ENCODE assay signal across 9 cellular contexts in genomic region chr22:38240734-38241252, GRCh38. TPM values are rescaled to one million over a fixed set of nuclear protein-coding genes. Genes with fewer than 3 reads are reported as not detected.
A peak's percentile ranks its signal among the peaks of the same experiment; 100 is the strongest.
DNase-seq lines count a peak whose midpoint lies in the region; ATAC-seq, FAIRE-seq and TF ChIP-seq lines count a peak whose summit lies in the region.
"Had no signal": no experiment of that assay in that cellular context is flagged by ENCODE, and none has a peak within 500 bp of the region (broad histone marks: within the 10 kb centered on the region; RNA-seq: fewer than 3 reads in every experiment).

No MANE protein-coding gene starts in this region.

- H3K36me3 ChIP-seq in ACC112 (ENCODE audit: insufficient read depth, low read length): no peaks in the 10 kb centered on the region
- peaks cover 4% of the 10 kb centered on the region for H3K36me3 ChIP-seq in bronchial epithelial cell (ENCODE audit: control insufficient read depth, insufficient read depth, low read length)
- H3K36me3 ChIP-seq in HepG2 (replicated peaks in 1 of 2; ENCODE audit: control insufficient read depth in 1 of 2, insufficient read depth in 2 of 2, low read length in 2 of 2): peaks cover 5 to 26% of the 10 kb centered on the region in 2 experiments

- in situ Hi-C loops in HepG2 (cut with HindIII; ENCODE audit: extremely low pct_ligation_motif_present, low pct_unique_long_range_greater_than_20kb): no loop called here

- no peak overlapping the region for H3K4me2 ChIP-seq in HepG2 (ENCODE audit: low read depth, low read length)

- H2AFZ ChIP-seq in ACC112 (ENCODE audit: low read length, unreplicated experiment): no peak overlapping the region
- H2AFZ ChIP-seq in HepG2 (ENCODE audit: low read length): no peak overlapping the region

- no peak for TF ChIP-seq EP300 in HepG2 (IDR thresholded peaks at IDR 0.05; ENCODE audit: low read depth in 2 of 2, low read length in 2 of 2)
- TF ChIP-seq EP300 in HepG2 (CRISPR knock-in tag; IDR thresholded peaks at IDR 0.05; ENCODE audit: borderline replicate concordance): no peak

- no peaks in the 10 kb centered on the region for H4K20me1 ChIP-seq in HepG2 (ENCODE audit: insufficient read depth, low read length)

- intact Hi-C loops in HepG2 (cut with micrococcal nuclease; ENCODE audit: unreplicated experiment): no loop called here

- no peak for TF ChIP-seq POLR2A in HepG2 (IDR thresholded peaks at IDR 0.05; ENCODE audit: insufficient read depth in 1 of 2, low read depth in 2 of 2, low read length in 2 of 2)

- CTCF ChIA-PET in HepG2 (lab: Yijun Ruan, JAX; ENCODE audit: low intra/inter-chr PET ratio, low total read pairs): no interaction called here

- BruUV-seq in HepG2 (replicated peaks; lab: Mats Ljungman, UMichigan): no TSS peak

- no peaks in the 10 kb centered on the region for H3K9me3 ChIP-seq in HepG2 (ENCODE audit: low read length)

- 94% methylated on average over 6 of the region's 6 CpGs for WGBS in HepG2 (ENCODE audit: low lambda C conversion rate)

- H3K27me3 ChIP-seq in ACC112 (ENCODE audit: insufficient read depth, low read length) (no peaks in the 10 kb centered on the region), bronchial epithelial cell (ENCODE audit: control insufficient read depth, insufficient read depth, low read length) (no peaks in the 10 kb centered on the region), HepG2 (ENCODE audit: control insufficient read depth in 1 of 2, insufficient read depth in 2 of 2, low read length in 2 of 2) (no peaks in the 10 kb centered on the region)

- H3K4me1 ChIP-seq in ACC112 (ENCODE audit: control insufficient read depth, insufficient read depth, low read length, unreplicated experiment): peaks cover 43% of the 10 kb centered on the region
- H3K4me1 ChIP-seq in HepG2 (ENCODE audit: insufficient read depth, low read length): peaks cover 15% of the 10 kb centered on the region

- TF ChIP-seq CTCF in bronchial epithelial cell (IDR thresholded peaks at IDR 0.05; ENCODE audit: insufficient read depth, low read length, severe bottlenecking) (no peak), HepG2 (CRISPR knock-in tag; IDR thresholded peaks at IDR 0.05) (no peak)

- H3K79me2 ChIP-seq in ACC112 (ENCODE audit: control insufficient read depth, insufficient read depth, low read length, unreplicated experiment): no peaks in the 10 kb centered on the region
- H3K79me2 ChIP-seq in HepG2 (ENCODE audit: insufficient read depth, low read length): no peaks in the 10 kb centered on the region

- no peak overlapping the region for H3K4me3 ChIP-seq in ACC112 (ENCODE audit: low read depth, low read length)
- H3K4me3 ChIP-seq in bronchial epithelial cell (ENCODE audit: low read depth, low read length): no peak overlapping the region
- no peak overlapping the region for H3K4me3 ChIP-seq in HepG2 (replicated peaks in 1 of 3; ENCODE audit: insufficient read depth in 1 of 3, low read depth in 2 of 3, low read length in 3 of 3)

- no peak overlapping the region for H3K9ac ChIP-seq in HepG2 (ENCODE audit: insufficient read depth, low read depth, low read length)

- POLR2A ChIA-PET in HepG2 (lab: Yijun Ruan, JAX): no interaction called here

- H3K27ac ChIP-seq in ACC112 (ENCODE audit: low read depth, low read length): peak overlapping the region; percentile 96
- H3K27ac ChIP-seq in HepG2 (ENCODE audit: extremely low read length, insufficient read depth, low read length): no peak overlapping the region
- H3K27ac ChIP-seq: VCaP had no signal

- peak; percentile 93 for DNase-seq in HT1080 (ENCODE audit: low read depth)
- DNase-seq in bronchial epithelial cell (ENCODE audit: low read depth): peak; percentile 88
- DNase-seq in HepG2 (ENCODE audit: low spot score): no peak
- no peak for DNase-seq in stimulated activated CD4-positive, alpha-beta T cell treated with anti-CD3 and anti-CD28 coated beads, Interleukin-12 subunit alpha, Interleukin-12 subunit beta, amount 100 ng/mL, for 4 hours
- no peak for DNase-seq in activated CD4-positive, CD25-positive, alpha-beta regulatory T cell treated with anti-CD3 and anti-CD28 coated beads, Interleukin-2, amount 50 U/mL, for 72 hours
- DNase-seq in NCI-H1048 (lab: John Stamatoyannopoulos, UW): no peak

- FAIRE-seq in bronchial epithelial cell (lab: Jason Lieb, UNC): no peak
- FAIRE-seq in HepG2 (lab: Jason Lieb, UNC): no peak

- TF ChIP-seq RAD21 in HepG2 (CRISPR knock-in tag; IDR thresholded peaks at IDR 0.05): no peak

- ATAC-seq in HepG2: no peak
- ATAC-seq in GM19324 (IDR thresholded peaks at IDR 0.05; ENCODE audit: low FRiP score, unreplicated experiment): no peak

RNA-seq across cellular contexts. Expression of gene TMEM184B, which starts 32.0 kb away (rescaled TPM):
- 21.5 and 30.3 TPM in 2 replicates for total RNA-seq in HT1080 (2014; rRNA removed; shearing (Covaris generic))
- 69.4 and 71.0 TPM in 2 replicates for polyA plus RNA-seq in HT1080 (2015; cell fraction: cytosol; rRNA removed)
- 42.8 and 44.4 TPM in 2 replicates for polyA plus RNA-seq in HT1080 (2015; cell fraction: nucleus; rRNA removed)
- total RNA-seq in bronchial epithelial cell (7.1 and 13.3 TPM in 2 replicates), HepG2 (2016; rRNA removed; fragmentation: Illumina TruSeq; extraction: Trizol) (11.8 and 15.9 TPM in 2 replicates)
- total RNA-seq in HepG2 (2016; cell fraction: cytosol; rRNA removed; fragmentation: Illumina TruSeq; extraction: Trizol; ENCODE audit: low read depth): 12.8 and 13.5 TPM in 2 replicates
- 10.2 and 15.3 TPM in 2 replicates for total RNA-seq in HepG2 (2016; cell fraction: insoluble cytoplasmic fraction; rRNA removed; fragmentation: Illumina TruSeq; extraction: Trizol)
- total RNA-seq in HepG2 (2016; cell fraction: membrane; rRNA removed; fragmentation: Illumina TruSeq; extraction: Trizol): 32.8 and 33.3 TPM in 2 replicates
- 12.9 and 16.5 TPM in 2 replicates for total RNA-seq in HepG2 (2016; cell fraction: nucleus; rRNA removed; fragmentation: Illumina TruSeq; extraction: Trizol)
- 16.0 and 16.4 TPM in 2 replicates for polyA plus RNA-seq in HepG2 (2011; rRNA removed)
- 13.7 and 14.0 TPM in 2 replicates for polyA plus RNA-seq in HepG2 (2011; cell fraction: cytosol; rRNA removed)
- 33.2 and 36.0 TPM in 2 replicates for polyA plus RNA-seq in HepG2 (2011; cell fraction: nucleus; rRNA removed)
- 18.5 and 26.5 TPM in 2 replicates for polyA plus RNA-seq in HepG2 (2012)
- polyA plus RNA-seq in HepG2 (2016; cell fraction: cytosol; fragmentation: Illumina TruSeq; extraction: Trizol; ENCODE audit: low read depth): 13.7 and 14.5 TPM in 2 replicates
- 14.5 and 19.7 TPM in 2 replicates for polyA plus RNA-seq in HepG2 (2016; cell fraction: insoluble cytoplasmic fraction; fragmentation: Illumina TruSeq; extraction: Trizol; ENCODE audit: low read depth)
- 34.1 and 39.3 TPM in 2 replicates for polyA plus RNA-seq in HepG2 (2016; cell fraction: membrane; fragmentation: Illumina TruSeq; extraction: Trizol; ENCODE audit: low read depth)
- polyA plus RNA-seq in HepG2 (2016; cell fraction: nucleus; fragmentation: Illumina TruSeq; extraction: Trizol; ENCODE audit: insufficient read depth, low read depth): 38.4 and 41.0 TPM in 2 replicates
- 21.0 and 37.7 TPM in 2 replicates for polyA minus RNA-seq in HepG2 (2011; rRNA and poly(A)+ RNA removed; ENCODE audit: low replicate concordance)
- polyA minus RNA-seq in HepG2 (2011; cell fraction: cytosol; rRNA and poly(A)+ RNA removed): 18.8 and 20.9 TPM in 2 replicates
- 8.7 and 10.9 TPM in 2 replicates for polyA minus RNA-seq in HepG2 (2011; cell fraction: nucleus; rRNA and poly(A)+ RNA removed)

RNA-seq across cellular contexts. Expression of gene MAFF, which starts 39.0 kb away (rescaled TPM):
- 15.0 and 18.9 TPM in 2 replicates for total RNA-seq in HT1080 (2014; rRNA removed; shearing (Covaris generic))
- 39.0 and 48.0 TPM in 2 replicates for polyA plus RNA-seq in HT1080 (2015; cell fraction: cytosol; rRNA removed)
- 34.1 and 40.5 TPM in 2 replicates for polyA plus RNA-seq in HT1080 (2015; cell fraction: nucleus; rRNA removed)
- total RNA-seq in bronchial epithelial cell: 15.5 and 25.0 TPM in 2 replicates
- total RNA-seq in HepG2 (2016; rRNA removed; fragmentation: Illumina TruSeq; extraction: Trizol): 3.1 and 5.4 TPM in 2 replicates
- total RNA-seq in HepG2 (2016; cell fraction: cytosol; rRNA removed; fragmentation: Illumina TruSeq; extraction: Trizol; ENCODE audit: low read depth): 1.1 and 1.3 TPM in 2 replicates
- total RNA-seq in HepG2 (2016; cell fraction: insoluble cytoplasmic fraction; rRNA removed; fragmentation: Illumina TruSeq; extraction: Trizol): 3.7 and 5.5 TPM in 2 replicates
- total RNA-seq in HepG2 (2016; cell fraction: membrane; rRNA removed; fragmentation: Illumina TruSeq; extraction: Trizol): 2.3 and 2.5 TPM in 2 replicates
- 4.4 and 6.4 TPM in 2 replicates for total RNA-seq in HepG2 (2016; cell fraction: nucleus; rRNA removed; fragmentation: Illumina TruSeq; extraction: Trizol)
- polyA plus RNA-seq in HepG2 (2011; rRNA removed): 14.3 and 17.1 TPM in 2 replicates
- 15.6 and 18.3 TPM in 2 replicates for polyA plus RNA-seq in HepG2 (2011; cell fraction: cytosol; rRNA removed)
- polyA plus RNA-seq in HepG2 (2011; cell fraction: nucleus; rRNA removed): 15.7 and 16.6 TPM in 2 replicates
- polyA plus RNA-seq in HepG2 (2012): 12.4 and 26.2 TPM in 2 replicates
- 0.70 and 0.71 TPM in 2 replicates for polyA plus RNA-seq in HepG2 (2016; cell fraction: cytosol; fragmentation: Illumina TruSeq; extraction: Trizol; ENCODE audit: low read depth)
- 3.5 and 3.7 TPM in 2 replicates for polyA plus RNA-seq in HepG2 (2016; cell fraction: insoluble cytoplasmic fraction; fragmentation: Illumina TruSeq; extraction: Trizol; ENCODE audit: low read depth)
- polyA plus RNA-seq in HepG2 (2016; cell fraction: membrane; fragmentation: Illumina TruSeq; extraction: Trizol; ENCODE audit: low read depth): 1.2 and 1.9 TPM in 2 replicates
- 7.1 and 7.9 TPM in 2 replicates for polyA plus RNA-seq in HepG2 (2016; cell fraction: nucleus; fragmentation: Illumina TruSeq; extraction: Trizol; ENCODE audit: insufficient read depth, low read depth)
- 2.5 and 12.3 TPM in 2 replicates for polyA minus RNA-seq in HepG2 (2011; rRNA and poly(A)+ RNA removed; ENCODE audit: low replicate concordance)
- 11.3 and 12.8 TPM in 2 replicates for polyA minus RNA-seq in HepG2 (2011; cell fraction: cytosol; rRNA and poly(A)+ RNA removed)
- polyA minus RNA-seq in HepG2 (2011; cell fraction: nucleus; rRNA and poly(A)+ RNA removed): 7.3 and 8.1 TPM in 2 replicates

RNA-seq across cellular contexts. Expression of gene PLA2G6, which starts 59.2 kb away (rescaled TPM):
- total RNA-seq in HT1080 (2014; rRNA removed; shearing (Covaris generic)): 2.9 and 3.3 TPM in 2 replicates
- 4.1 and 4.4 TPM in 2 replicates for polyA plus RNA-seq in HT1080 (2015; cell fraction: cytosol; rRNA removed)
- polyA plus RNA-seq in HT1080 (2015; cell fraction: nucleus; rRNA removed): 57.8 and 68.2 TPM in 2 replicates
- total RNA-seq in bronchial epithelial cell (7.9 and 9.6 TPM in 2 replicates), HepG2 (2016; rRNA removed; fragmentation: Illumina TruSeq; extraction: Trizol) (1.8 and 4.8 TPM in 2 replicates)
- 0.61 and 0.71 TPM in 2 replicates for total RNA-seq in HepG2 (2016; cell fraction: cytosol; rRNA removed; fragmentation: Illumina TruSeq; extraction: Trizol; ENCODE audit: low read depth)
- total RNA-seq in HepG2 (2016; cell fraction: insoluble cytoplasmic fraction; rRNA removed; fragmentation: Illumina TruSeq; extraction: Trizol): 1.9 and 5.2 TPM in 2 replicates
- total RNA-seq in HepG2 (2016; cell fraction: membrane; rRNA removed; fragmentation: Illumina TruSeq; extraction: Trizol): 1.3 TPM in 2 replicates
- 8.4 and 11.2 TPM in 2 replicates for total RNA-seq in HepG2 (2016; cell fraction: nucleus; rRNA removed; fragmentation: Illumina TruSeq; extraction: Trizol)
- 11.5 and 12.3 TPM in 2 replicates for polyA plus RNA-seq in HepG2 (2011; rRNA removed)
- 2.7 and 3.9 TPM in 2 replicates for polyA plus RNA-seq in HepG2 (2011; cell fraction: cytosol; rRNA removed)
- polyA plus RNA-seq in HepG2 (2011; cell fraction: nucleus; rRNA removed): 73.3 and 101 TPM in 2 replicates
- 6.5 and 7.3 TPM in 2 replicates for polyA plus RNA-seq in HepG2 (2012)
- 0.44 and 0.53 TPM in 2 replicates for polyA plus RNA-seq in HepG2 (2016; cell fraction: cytosol; fragmentation: Illumina TruSeq; extraction: Trizol; ENCODE audit: low read depth)
- 0.96 and 1.7 TPM in 2 replicates for polyA plus RNA-seq in HepG2 (2016; cell fraction: insoluble cytoplasmic fraction; fragmentation: Illumina TruSeq; extraction: Trizol; ENCODE audit: low read depth)
- 0.88 and 1.6 TPM in 2 replicates for polyA plus RNA-seq in HepG2 (2016; cell fraction: membrane; fragmentation: Illumina TruSeq; extraction: Trizol; ENCODE audit: low read depth)
- 22.2 and 23.2 TPM in 2 replicates for polyA plus RNA-seq in HepG2 (2016; cell fraction: nucleus; fragmentation: Illumina TruSeq; extraction: Trizol; ENCODE audit: insufficient read depth, low read depth)
- polyA minus RNA-seq in HepG2 (2011; rRNA and poly(A)+ RNA removed; ENCODE audit: low replicate concordance): 27.4 and 36.9 TPM in 2 replicates
- 2.6 and 3.8 TPM in 2 replicates for polyA minus RNA-seq in HepG2 (2011; cell fraction: cytosol; rRNA and poly(A)+ RNA removed)
- 21.3 and 31.8 TPM in 2 replicates for polyA minus RNA-seq in HepG2 (2011; cell fraction: nucleus; rRNA and poly(A)+ RNA removed)

Comparison
In these comparisons a context has a peak if more than half of its experiments do, and no peak if none do; other contexts are left out.
1. DNase-seq: peak in HT1080 (single experiment) and bronchial epithelial cell (single experiment); none in HepG2 (single experiment), stimulated activated CD4-positive, alpha-beta T cell treated with anti-CD3 and anti-CD28 coated beads, Interleukin-12 subunit alpha, Interleukin-12 subunit beta, amount 100 ng/mL, for 4 hours (single experiment), activated CD4-positive, CD25-positive, alpha-beta regulatory T cell treated with anti-CD3 and anti-CD28 coated beads, Interleukin-2, amount 50 U/mL, for 72 hours (single experiment) and NCI-H1048 (single experiment).